9 cellular contexts compared by ENCODE assay signal in genomic region chr2:8575011-8575750, GRCh38.
DNase-seq lines count a peak whose midpoint lies in the region; ATAC-seq and TF ChIP-seq lines count a peak whose summit lies in the region.
"Had no signal": no experiment of that assay in that cellular context is flagged by ENCODE, and none has a peak within 500 bp of the region (broad histone marks: within the 10 kb centered on the region; RNA-seq: fewer than 3 reads in every experiment).

No MANE protein-coding gene starts in this region.

- DNase-seq in H9 (peak; percentile 14), UCSD-AML1 (lab: John Stamatoyannopoulos, UW; ENCODE audit: unreplicated experiment) (peak; percentile 71), AG08396 (ENCODE audit: low spot score) (no peak), NCI-H1694 (lab: John Stamatoyannopoulos, UW) (no peak), GM23338 (ENCODE audit: low spot score) (no peak)
- DNase-seq in effector CD8-positive, alpha-beta T cell (lab: John Stamatoyannopoulos, UW): peak; percentile 16
- peak; percentile 17 for DNase-seq in stimulated activated CD4-positive, alpha-beta T cell treated with anti-CD3 and anti-CD28 coated beads, Interleukin-2, amount 100 ng/mL, for 4 hours (ENCODE audit: low read depth)

- TF ChIP-seq CTCF in H9 (conservative IDR thresholded peaks at IDR 0.05) (no peak), GM23338 (conservative IDR thresholded peaks at IDR 0.05; ENCODE audit: low read depth in 2 of 2) (no peak)

- H4K5ac ChIP-seq in H9 (ENCODE audit: insufficient read length, low read depth, low read length): no peak overlapping the region

- ATAC-seq in GM23338: no peak

- H3K4me1 Mint-ChIP-seq in H9: peaks cover 59 to 70% of the 10 kb centered on the region in 2 experiments
- H3K4me1 Mint-ChIP-seq in GM23338: peaks cover 48% of the 10 kb centered on the region

- H3K4me3 ChIP-seq in GM23338: no peak overlapping the region

- H3K9me3 Mint-ChIP-seq in H9 (no peaks in the 10 kb centered on the region; a peak in 2 of 5 replicates), GM23338 (no peaks in the 10 kb centered on the region)

- no peak overlapping the region for H2AK5ac ChIP-seq in H9 (ENCODE audit: insufficient read length, low read length)

- H4K8ac ChIP-seq in H9 (replicated peaks; ENCODE audit: insufficient read length, low read depth, low read length): no peak overlapping the region

- H3K4me3 Mint-ChIP-seq in H9 (no peak overlapping the region), GM23338 (no peak overlapping the region)

- H2BK5ac ChIP-seq in H9 (ENCODE audit: insufficient read length, low read length): no peak overlapping the region

- no peak overlapping the region for H3K23ac ChIP-seq in H9 (ENCODE audit: insufficient read length, low read depth, low read length)

- no peaks in the 10 kb centered on the region for H3K79me1 ChIP-seq in H9 (ENCODE audit: insufficient read depth, low read depth, low read length, poor library complexity, severe bottlenecking)

- H4K91ac ChIP-seq in H9 (ENCODE audit: insufficient read length, low read depth, low read length): no peak overlapping the region

- 0 out of 2 replicates have a peak, but pooled peaks cover 2% of the 10 kb centered on the region for H3K4me1 ChIP-seq in H9 (ENCODE audit: insufficient read depth, low read length)
- H3K4me1 ChIP-seq in GM23338 (ENCODE audit: insufficient read depth): 0 out of 2 replicates have a peak, but pooled peaks cover 6% of the 10 kb centered on the region

- H3K27ac Mint-ChIP-seq in H9 (peak overlapping the region; percentile 27 to 39 (median 31); a peak in 2 of 7 replicates), GM23338 (no peak overlapping the region)

- H2BK15ac ChIP-seq in H9 (ENCODE audit: low read depth, low read length): no peak overlapping the region

- H3K4ac ChIP-seq in H9 (ENCODE audit: low read depth, low read length): no peak overlapping the region

- H3K9me2 ChIP-seq in GM23338 (ENCODE audit: insufficient read depth): no peaks in the 10 kb centered on the region

- WGBS in H9 (ENCODE audit: extremely low coverage, insufficient read length, low lambda C conversion rate): no CpG with 5 or more reads among the region's 23 CpGs

- H2AFZ ChIP-seq in H9 (ENCODE audit: low read length) (no peak overlapping the region), GM23338 (no peak overlapping the region)

- peaks cover 1% of the 10 kb centered on the region; the same call in 1 of the 2 replicates for H3K27me3 Mint-ChIP-seq in H9 (ENCODE audit: low read depth)
- peaks cover 8% of the 10 kb centered on the region for H3K27me3 Mint-ChIP-seq in GM23338 (ENCODE audit: insufficient read depth, low read depth, poor library complexity)

- H3K27me3 ChIP-seq in H9 (ENCODE audit: insufficient read depth, low read length) (0 out of 2 replicates have a peak, but pooled peaks cover 3% of the 10 kb centered on the region), GM23338 (ENCODE audit: insufficient read depth) (no peaks in the 10 kb centered on the region)

- H3K36me3 Mint-ChIP-seq in H9 (ENCODE audit: insufficient read depth in 1 of 3, low read depth in 3 of 3) (no peaks in the 10 kb centered on the region), GM23338 (ENCODE audit: low read depth) (no peaks in the 10 kb centered on the region)

- H2BK12ac ChIP-seq in H9 (ENCODE audit: insufficient read length, low read depth, low read length): no peak overlapping the region

- no peak overlapping the region for H2BK20ac ChIP-seq in H9 (ENCODE audit: low read depth, low read length, poor library complexity, severe bottlenecking)

- no peaks in the 10 kb centered on the region for H3K36me3 ChIP-seq in GM23338 (ENCODE audit: insufficient read depth)

- H3K4me2 ChIP-seq in H9 (ENCODE audit: insufficient read depth, insufficient read length, low read length): no peak overlapping the region
- no peak overlapping the region for H3K4me2 ChIP-seq in GM23338
- H3K4me2 ChIP-seq: KMS-11 had no signal

- no peak overlapping the region for H3K56ac ChIP-seq in H9 (ENCODE audit: insufficient read length, low read depth, low read length)

- H3T11ph ChIP-seq in H9 (ENCODE audit: low read length): no peak overlapping the region

- H3K27ac ChIP-seq in H9 (ENCODE audit: insufficient read length, low read depth, low read length) (no peak overlapping the region), GM23338 (ENCODE audit: low read depth) (no peak overlapping the region)
- H3K27ac ChIP-seq: epithelial cell of prostate, KMS-11 had no signal

- no peak overlapping the region for H3K18ac ChIP-seq in H9 (ENCODE audit: insufficient read length, low read depth, low read length)

- H3K9me3 ChIP-seq in H9 (ENCODE audit: control insufficient read depth, low read depth, low read length): no peaks in the 10 kb centered on the region

- no peaks in the 10 kb centered on the region for H3K79me2 ChIP-seq in H9 (ENCODE audit: insufficient read depth, low read length)
- H3K79me2 ChIP-seq in GM23338 (replicated peaks; ENCODE audit: insufficient read depth): no peaks in the 10 kb centered on the region

- H3K14ac ChIP-seq in H9 (ENCODE audit: insufficient read depth, low read length): no peak overlapping the region

- H4K20me1 ChIP-seq in H9 (ENCODE audit: control insufficient read depth, insufficient read depth, insufficient read length) (no peaks in the 10 kb centered on the region), GM23338 (replicated peaks; ENCODE audit: insufficient read depth) (no peaks in the 10 kb centered on the region)

- H3F3A ChIP-seq in GM23338 (replicated peaks; ENCODE audit: low read depth): no peaks in the 10 kb centered on the region

- H3K23me2 ChIP-seq in H9 (ENCODE audit: insufficient read length, low read depth, low read length, poor library complexity, severe bottlenecking): no peaks in the 10 kb centered on the region

- H2BK120ac ChIP-seq in H9 (ENCODE audit: low read depth, low read length, poor library complexity, severe bottlenecking): no peak overlapping the region

- no peak overlapping the region for H3K9ac ChIP-seq in H9 (ENCODE audit: extremely low read depth, insufficient read length, low read length)
- H3K9ac ChIP-seq: KMS-11 had no signal

TF ChIP-seq in GM23338, 12 proteins besides CTCF, POLR2A, EP300 and RAD21 (continues in another document):
- TF ChIP-seq EZH2phosphoT487 (IDR thresholded peaks at IDR 0.05; ENCODE audit: unreplicated experiment) (no peak), ZNF462 (CRISPR knock-in tag; IDR thresholded peaks at IDR 0.05) (no peak), NANOG (IDR thresholded peaks at IDR 0.05; ENCODE audit: borderline replicate concordance) (no peak), CREB1 (CRISPR knock-in tag; IDR thresholded peaks at IDR 0.05; ENCODE audit: low read depth) (no peak), ZNF114 (CRISPR knock-in tag; IDR thresholded peaks at IDR 0.05) (no peak)

Comparison
In these comparisons a context has a peak if more than half of its experiments do, and no peak if none do; other contexts are left out.
1. DNase-seq: peak in H9 (single experiment), UCSD-AML1 (single experiment), effector CD8-positive, alpha-beta T cell (single experiment) and stimulated activated CD4-positive, alpha-beta T cell treated with anti-CD3 and anti-CD28 coated beads, Interleukin-2, amount 100 ng/mL, for 4 hours (single experiment); none in AG08396 (single experiment), NCI-H1694 (single experiment) and GM23338 (single experiment).